8 cellular contexts compared by ENCODE assay signal in genomic region chr3:171838218-171838720, GRCh38. TPM values are rescaled to one million over a fixed set of nuclear protein-coding genes. Genes with fewer than 3 reads are reported as not detected.
DNase-seq lines count a peak whose midpoint lies in the region; ATAC-seq and TF ChIP-seq lines count a peak whose summit lies in the region.

No MANE protein-coding gene starts in this region.

- no peaks in the 10 kb centered on the region for H3K9me3 ChIP-seq in breast epithelium
- H3K9me3 ChIP-seq in liver (ENCODE audit: control insufficient read depth in 4 of 4, low read length in 3 of 4), result no peaks in the 10 kb centered on the region
- H3K9me3 ChIP-seq in testis, result no peaks in the 10 kb centered on the region

- H3K4me1 ChIP-seq in breast epithelium (no peaks in the 10 kb centered on the region), liver (ENCODE audit: control insufficient read depth in 4 of 4, insufficient read depth in 4 of 4, low read length in 3 of 4) (peaks cover 5 to 73% (median 65%) of the 10 kb centered on the region in 4 donors), testis (peaks cover 53% of the 10 kb centered on the region)

- no peaks in the 10 kb centered on the region for H3K36me3 ChIP-seq in breast epithelium
- no peaks in the 10 kb centered on the region for H3K36me3 ChIP-seq in liver (ENCODE audit: control insufficient read depth in 4 of 4, insufficient read depth in 3 of 4, low read depth in 1 of 4, low read length in 3 of 4)
- H3K36me3 ChIP-seq in testis (ENCODE audit: low read depth, missing control alignments), result no peaks in the 10 kb centered on the region

- H3K27me3 ChIP-seq in breast epithelium, result no peaks in the 10 kb centered on the region
- H3K27me3 ChIP-seq in liver (ENCODE audit: control insufficient read depth in 4 of 4, insufficient read depth in 4 of 4, low read length in 3 of 4), result no peaks in the 10 kb centered on the region
- no peaks in the 10 kb centered on the region for H3K27me3 ChIP-seq in testis

- TF ChIP-seq CTCF in breast epithelium (IDR thresholded peaks at IDR 0.05) (peak; percentile 6 to 9 (median 7)), liver (IDR thresholded peaks at IDR 0.05; ENCODE audit: low read depth, low read length, missing input control) (no peak), testis (IDR thresholded peaks at IDR 0.05) (no peak)

- no peak for ATAC-seq in GM21825 (IDR thresholded peaks at IDR 0.05; ENCODE audit: unreplicated experiment)

- intact Hi-C loops in breast epithelium (cut with DNase I; ENCODE audit: low total_unique reads), result no loop called here
- intact Hi-C loops in testis (cut with DNase I; ENCODE audit: low total_unique reads), result no loop called here

- H3K9ac ChIP-seq in liver (ENCODE audit: low read depth in 1 of 2, low read length in 2 of 2), result peak overlapping the region in 1 of 2 donors; percentile 50

- DNase-seq in HT1080 (ENCODE audit: low read depth) (peak; percentile 47), breast epithelium (ENCODE audit: low spot score in 2 of 2) (peak in 1 of 2 donors; percentile 57), testis (peak; percentile 86), HT-29 (ENCODE audit: low spot score) (no peak), NCI-H1092 (lab: John Stamatoyannopoulos, UW) (no peak)
- DNase-seq in activated effector memory CD4-positive, alpha-beta T cell treated with Interleukin-2 at 50 U/mL for 16 hours, result no peak

- TF ChIP-seq POLR2A in breast epithelium (IDR thresholded peaks at IDR 0.05) (no peak), testis (IDR thresholded peaks at IDR 0.05) (no peak)

- H3K4me3 ChIP-seq in breast epithelium, result peak overlapping the region in 2 of 3 donors; percentile 31 to 43
- peak overlapping the region in 2 of 3 donors; percentile 15 to 46 for H3K4me3 ChIP-seq in liver (ENCODE audit: low read depth in 1 of 3, low read length in 3 of 3)
- no peak overlapping the region for H3K4me3 ChIP-seq in testis

- H3K27ac ChIP-seq in breast epithelium, result peak overlapping the region; percentile 74 to 79
- peak overlapping the region; percentile 84 to 85 for H3K27ac ChIP-seq in liver (ENCODE audit: low read depth in 1 of 2, low read length in 2 of 2)
- H3K27ac ChIP-seq in testis, result peak overlapping the region; percentile 43 to 71

- TF ChIP-seq RAD21 in liver (IDR thresholded peaks at IDR 0.05), result peak; percentile 48

- 10% methylated on average over 6 of the region's 6 CpGs for WGBS in liver
- 13 to 40% methylated on average over 6 of the region's 6 CpGs for WGBS in testis, 2 donors

TF ChIP-seq in liver, 16 proteins besides CTCF, POLR2A, EP300 and RAD21:
- TF ChIP-seq SP1 (IDR thresholded peaks at IDR 0.05), result peak; percentile 71
- peak in 1 of 2 donors; percentile 62 for TF ChIP-seq JUND (IDR thresholded peaks at IDR 0.05)
- peak; percentile 72 for TF ChIP-seq ATF3 (IDR thresholded peaks at IDR 0.05)
- TF ChIP-seq HNF4A (conservative IDR thresholded peaks at IDR 0.05), result peak; percentile 60 to 62
- TF ChIP-seq RXRA (IDR thresholded peaks at IDR 0.05), result peak; percentile 84 to 89
- peak; percentile 82 for TF ChIP-seq YY1 (IDR thresholded peaks at IDR 0.05)
- TF ChIP-seq HNF4G (IDR thresholded peaks at IDR 0.05), result peak; percentile 54
- no peak for TF ChIP-seq FOXA2 (IDR thresholded peaks at IDR 0.05)
- TF ChIP-seq TAF1 (conservative IDR thresholded peaks at IDR 0.05), result no peak
- TF ChIP-seq NR2F2 (IDR thresholded peaks at IDR 0.05), result peak; percentile 42
- TF ChIP-seq EGR1 (IDR thresholded peaks at IDR 0.05; ENCODE audit: low read depth in 2 of 2), result no peak
- peak; percentile 4 for TF ChIP-seq MAX (IDR thresholded peaks at IDR 0.05)

RNA-seq across cellular contexts. Expression of gene TMEM212, which starts 4.9 kb away (rescaled TPM):
- total RNA-seq in HT1080 (2014; rRNA removed; shearing (Covaris generic)), result not detected in 2 replicates
- polyA plus RNA-seq in HT1080 (2015; cell fraction: cytosol; rRNA removed), result not detected in 2 replicates
- polyA plus RNA-seq in HT1080 (2015; cell fraction: nucleus; rRNA removed), result not detected in 2 replicates
- 1 to 10 TPM in 1 of 3 donors, not detected in 2; 1.3 TPM for total RNA-seq in breast epithelium
- total RNA-seq in liver, result not detected
- not detected for polyA plus RNA-seq in liver
- 1 to 10 TPM; 2.5 to 4.3 TPM for total RNA-seq in testis
- 1.8 TPM for polyA plus RNA-seq in testis (ENCODE audit: insufficient read depth, low read depth, low replicate concordance)
- 0.05 TPM in 1 of 2 replicates, not detected in the other for total RNA-seq in HT-29 (2014; rRNA removed; shearing (Covaris generic))

RNA-seq across cellular contexts. Expression of gene PLD1, which starts 28.0 kb away (rescaled TPM):
- total RNA-seq in HT1080 (2014; rRNA removed; shearing (Covaris generic)), result 6.2 and 7.5 TPM in 2 replicates
- polyA plus RNA-seq in HT1080 (2015; cell fraction: cytosol; rRNA removed), result 8.2 and 11.2 TPM in 2 replicates
- polyA plus RNA-seq in HT1080 (2015; cell fraction: nucleus; rRNA removed), result 28.6 and 31.8 TPM in 2 replicates
- total RNA-seq in breast epithelium, result 10 to 100 TPM; 21.1 to 36.9 (median 24.9) TPM
- 10 to 100 TPM; 26.7 to 31.5 TPM for total RNA-seq in liver
- polyA plus RNA-seq in liver, result 10 to 100 TPM in 1 of 2 donors, 1 to 10 TPM in 1; 4.9 to 10.5 TPM
- 10 to 100 TPM; 19.1 to 27.4 TPM for total RNA-seq in testis
- 10.7 TPM for polyA plus RNA-seq in testis (ENCODE audit: insufficient read depth, low read depth, low replicate concordance)
- total RNA-seq in HT-29 (2014; rRNA removed; shearing (Covaris generic)), result 17.3 and 17.9 TPM in 2 replicates

Comparison
In these comparisons a context has a peak if more than half of its experiments do, and no peak if none do; other contexts are left out.
1. DNase-seq: peak in HT1080 (single experiment) and testis (single experiment); none in activated effector memory CD4-positive, alpha-beta T cell treated with Interleukin-2 at 50 U/mL for 16 hours (single experiment), HT-29 (single experiment) and NCI-H1092 (single experiment).
2. H3K4me3 ChIP-seq: peak in breast epithelium (2 of 3) and liver (2 of 3); none in testis (0 of 2).
3. CTCF ChIP-seq: peak in breast epithelium (3 of 3); none in liver (single experiment) and testis (0 of 3).
4. Peak in every context shown above with its lines, with median percentiles within 50 percentile points of each other: H3K27ac ChIP-seq.